Comparison of ENCODE assay signal across 13 cellular contexts in the genomic region with DNA sequence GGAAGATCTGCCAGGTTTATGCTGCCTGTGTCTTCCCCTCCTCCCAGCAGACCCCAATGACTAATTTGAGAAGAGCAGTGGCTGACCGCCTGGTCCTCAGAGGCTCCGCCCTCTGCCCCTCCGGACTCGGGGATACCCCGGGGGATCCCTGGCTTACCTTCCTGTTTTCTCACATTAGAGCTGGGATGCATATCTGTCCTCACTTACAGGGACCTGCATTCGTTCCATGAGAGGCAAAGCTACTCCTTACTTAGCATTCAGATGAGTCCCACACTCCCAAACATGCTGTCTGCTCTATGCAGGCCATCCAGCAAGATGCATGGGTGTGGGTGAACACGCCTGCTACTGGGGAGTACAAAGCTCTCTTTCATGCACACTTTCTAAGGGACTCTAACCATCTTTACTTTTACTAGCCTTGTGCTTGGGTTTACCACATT. TPM values are rescaled to one million over a fixed set of nuclear protein-coding genes. Genes with fewer than 3 reads are reported as not detected.
DNase-seq lines count a peak whose midpoint lies in the region; ATAC-seq and TF ChIP-seq lines count a peak whose summit lies in the region.
"Had no signal": no experiment of that assay in that cellular context is flagged by ENCODE, and none has a peak within 500 bp of the region (broad histone marks: within the 10 kb centered on the region; RNA-seq: fewer than 3 reads in every experiment).

No MANE protein-coding gene starts in this region.

- no peaks in the 10 kb centered on the region for H3K27me3 Mint-ChIP-seq in activated naive CD4-positive, alpha-beta T cell treated with anti-CD3 and anti-CD28 coated beads for 36 hours (ENCODE audit: low read depth)

- H3K4me3 ChIP-seq in psoas muscle = no peak overlapping the region
- H3K4me3 ChIP-seq: neural progenitor cell, upper lobe of right lung had no signal

- DNase-seq in psoas muscle (no peak), iPS-NIHi7 (ENCODE audit: extremely low spot score) (no peak), AML-193 (lab: John Stamatoyannopoulos, UW) (no peak), NCI-H146 treated with DMSO at 0.1 percent for 48 hours (lab: John Stamatoyannopoulos, UW; ENCODE audit: unreplicated experiment) (no peak)
- DNase-seq in activated naive CD4-positive, alpha-beta T cell treated with anti-CD3 and anti-CD28 coated beads for 36 hours = no peak
- DNase-seq: activated CD4-positive, alpha-beta T cell treated with anti-CD3 and anti-CD28 coated beads for 4 hours; HFFc6; OCI-M1; upper lobe of right lung had no signal

- no peaks in the 10 kb centered on the region for H3K36me3 ChIP-seq in psoas muscle (ENCODE audit: insufficient read depth in 1 of 2, low read depth in 1 of 2)
- H3K36me3 ChIP-seq: neural progenitor cell, upper lobe of right lung had no signal

- H3K9me3 ChIP-seq in psoas muscle = no peaks in the 10 kb centered on the region
- H3K9me3 ChIP-seq: upper lobe of right lung had no signal

- peaks cover 86% of the 10 kb centered on the region for H3K4me1 Mint-ChIP-seq in activated naive CD4-positive, alpha-beta T cell treated with anti-CD3 and anti-CD28 coated beads for 36 hours (ENCODE audit: low read depth)

- no peak for TF ChIP-seq CTCF in psoas muscle (IDR thresholded peaks at IDR 0.05)

- ATAC-seq in GM18873 (IDR thresholded peaks at IDR 0.05; ENCODE audit: low FRiP score, unreplicated experiment) = peak; percentile 41
- peak; percentile 50 for ATAC-seq in GM21825 (IDR thresholded peaks at IDR 0.05; ENCODE audit: unreplicated experiment)
- ATAC-seq in HG03469 (IDR thresholded peaks at IDR 0.05; ENCODE audit: unreplicated experiment) = peak; percentile 33
- no peak for ATAC-seq in psoas muscle
- ATAC-seq: upper lobe of right lung had no signal

- peaks cover 29% of the 10 kb centered on the region for H3K36me3 Mint-ChIP-seq in activated naive CD4-positive, alpha-beta T cell treated with anti-CD3 and anti-CD28 coated beads for 36 hours (ENCODE audit: low read depth)

- intact Hi-C loops in psoas muscle (cut with DNase I) = loop anchor here in 1 of 2 donors (5.0 kb wide), 1 partner anchor 44 kb away; no protein-coding TSS in a partner anchor
- intact Hi-C loops in activated naive CD4-positive, alpha-beta T cell treated with anti-CD3 and anti-CD28 coated beads for 36 hours (cut with micrococcal nuclease) = no loop called here

- H3K9me3 Mint-ChIP-seq in activated naive CD4-positive, alpha-beta T cell treated with anti-CD3 and anti-CD28 coated beads for 36 hours = no peaks in the 10 kb centered on the region
- H3K9me3 Mint-ChIP-seq: HFFc6, neural progenitor cell had no signal

- WGBS in psoas muscle, 3 donors = 48 to 64% (median 54%) methylated on average over 7 of the region's 7 CpGs

- H3K4me1 ChIP-seq in psoas muscle = peaks cover 72% of the 10 kb centered on the region
- H3K4me1 ChIP-seq: neural progenitor cell had no signal

- CTCF ChIA-PET in activated naive CD4-positive, alpha-beta T cell treated with anti-CD3 and anti-CD28 coated beads for 36 hours (lab: Charles Lee) = no interaction called here

- H3K27ac ChIP-seq in psoas muscle = peak overlapping the region; percentile 89
- H3K27ac ChIP-seq: neural progenitor cell, upper lobe of right lung had no signal

- H3K27ac Mint-ChIP-seq in activated naive CD4-positive, alpha-beta T cell treated with anti-CD3 and anti-CD28 coated beads for 36 hours = no peak overlapping the region
- H3K27ac Mint-ChIP-seq: HFFc6, neural progenitor cell had no signal

- no peak overlapping the region for H3K4me3 Mint-ChIP-seq in activated naive CD4-positive, alpha-beta T cell treated with anti-CD3 and anti-CD28 coated beads for 36 hours
- H3K4me3 Mint-ChIP-seq: HFFc6, neural progenitor cell had no signal

- H3K27me3 ChIP-seq in psoas muscle (ENCODE audit: insufficient read depth in 3 of 3, low read length in 2 of 3) = no peaks in the 10 kb centered on the region
- H3K27me3 ChIP-seq: neural progenitor cell, upper lobe of right lung had no signal

RNA-seq across cellular contexts. Expression of a gene that starts 24.0 kb away (rescaled TPM):
- total RNA-seq in psoas muscle = 10 to 100 TPM; 21.6 to 31.9 (median 30.5) TPM
- 10 to 100 TPM; 16.3 to 45.7 (median 19.5) TPM for polyA plus RNA-seq in psoas muscle
- 100 to 1,000 TPM; 100 to 102 TPM for total RNA-seq in activated naive CD4-positive, alpha-beta T cell treated with anti-CD3 and anti-CD28 coated beads for 36 hours

Comparison
In these comparisons a context has a peak if more than half of its experiments do, and no peak if none do; other contexts are left out.
1. ATAC-seq: peak in GM18873 (single experiment), GM21825 (single experiment) and HG03469 (single experiment); none in psoas muscle (0 of 4).